Comparison of ENCODE assay signal across 13 cellular contexts in genomic region chr22:30004689-30005088, GRCh38.
DNase-seq lines count a peak whose midpoint lies in the region; ATAC-seq, FAIRE-seq and TF ChIP-seq lines count a peak whose summit lies in the region.
"Had no signal": no experiment of that assay in that cellular context is flagged by ENCODE, and none has a peak within 500 bp of the region (broad histone marks: within the 10 kb centered on the region; RNA-seq: fewer than 3 reads in every experiment).

No MANE protein-coding gene starts in this region.

- H4K20me1 ChIP-seq in PC-3 (ENCODE audit: low read length) = no peaks in the 10 kb centered on the region

- H3K36me3 ChIP-seq in heart left ventricle = peaks cover 0 to 91% (median 64%) of the 10 kb centered on the region in 9 donors
- peaks cover 74% of the 10 kb centered on the region for H3K36me3 ChIP-seq in left ventricle myocardium inferior
- H3K36me3 ChIP-seq in PC-3 (ENCODE audit: low read depth, low read length) = peaks cover 3% of the 10 kb centered on the region; the same call in 1 of the 2 replicates
- peaks cover 7% of the 10 kb centered on the region; the same call in 1 of the 2 replicates for H3K36me3 ChIP-seq in SJCRH30
- H3K36me3 ChIP-seq: breast epithelium, uterus had no signal

- DNase-seq in heart left ventricle (peak in 1 of 5 donors; percentile 44), left ventricle myocardium inferior (no peak), PC-3 (no peak), left ventricle myocardium superior (no peak), SJCRH30 (no peak), GM12891 (ENCODE audit: insufficient read length, low spot score) (no peak)
- DNase-seq: spleen had no signal

- intact Hi-C loops in heart left ventricle (cut with DNase I) (loop anchor here in 9 of 10 donors (1.0 to 10.0 kb wide), 14 partner anchors 117 to 380 kb away; partner anchors contain the start of genes ASCC2 (in 7 of the 9), MTMR3 (in 3 of the 9), UQCR10 (in 3 of the 9) and ZMAT5 (in 3 of the 9)), left ventricle myocardium inferior (cut with micrococcal nuclease) (no loop called here), PC-3 (cut with micrococcal nuclease) (loop anchor here (10.0 kb wide), 2 partner anchors 120 to 300 kb away; partner anchors contain the start of gene MTMR3), left ventricle myocardium superior (cut with micrococcal nuclease) (no loop called here)

- H3K9me3 ChIP-seq in heart left ventricle (no peaks in the 10 kb centered on the region), left ventricle myocardium inferior (replicated peaks) (no peaks in the 10 kb centered on the region), PC-3 (ENCODE audit: low read length) (no peaks in the 10 kb centered on the region), SJCRH30 (replicated peaks) (no peaks in the 10 kb centered on the region)
- H3K9me3 ChIP-seq: breast epithelium, Caco-2, Peyer's patch, spleen, uterus had no signal

- POLR2A ChIA-PET in PC-3 (lab: Charles Lee; ENCODE audit: unreplicated experiment) = interaction anchor here (0.6 kb wide), 1 partner anchor 193 kb away, joined by 5 read pairs; no protein-coding TSS in a partner anchor

- H3K9ac ChIP-seq in PC-3 (ENCODE audit: low read length) = no peak overlapping the region

- WGBS in heart left ventricle, 4 donors = 40 to 54% (median 48%) methylated on average over 4 of the region's 4 CpGs

- H3F3A ChIP-seq in PC-3 (ENCODE audit: low read length, unreplicated experiment) = no peaks in the 10 kb centered on the region

- H3K4me2 ChIP-seq in PC-3 (ENCODE audit: low read length) = no peak overlapping the region

- H3K4me3 ChIP-seq in heart left ventricle = no peak overlapping the region
- H3K4me3 ChIP-seq in left ventricle myocardium inferior = no peak overlapping the region
- no peak overlapping the region for H3K4me3 ChIP-seq in PC-3 (ENCODE audit: low read length)
- H3K4me3 ChIP-seq in SJCRH30 = no peak overlapping the region
- H3K4me3 ChIP-seq: breast epithelium, Peyer's patch, spleen, uterus had no signal

- H3K9me2 ChIP-seq in PC-3 (replicated peaks; ENCODE audit: low read length) = no peaks in the 10 kb centered on the region

- peak in 3 of 4 donors; percentile 66 to 77 (median 73) for ATAC-seq in heart left ventricle
- peak; percentile 46 for ATAC-seq in PC-3
- ATAC-seq in left ventricle myocardium superior = peak; percentile 74
- no peak for ATAC-seq in GM21423 (IDR thresholded peaks at IDR 0.05; ENCODE audit: unreplicated experiment)
- no peak for ATAC-seq in HG03432 (IDR thresholded peaks at IDR 0.05; ENCODE audit: unreplicated experiment)

- TF ChIP-seq CTCF in heart left ventricle (IDR thresholded peaks at IDR 0.05) (no peak), left ventricle myocardium inferior (IDR thresholded peaks at IDR 0.05; ENCODE audit: borderline replicate concordance) (no peak), PC-3 (conservative IDR thresholded peaks at IDR 0.05; ENCODE audit: low read depth, low read length) (no peak)

- H2AFZ ChIP-seq in PC-3 (ENCODE audit: low read length) = no peak overlapping the region

- TF ChIP-seq POLR2A in heart left ventricle (IDR thresholded peaks at IDR 0.05) = no peak
- no peak for TF ChIP-seq POLR2A in GM12891 (IDR thresholded peaks at IDR 0.05; ENCODE audit: low read depth, low read length)

- peaks cover 0 to 17% (median 9%) of the 10 kb centered on the region in 12 donors for H3K4me1 ChIP-seq in heart left ventricle
- H3K4me1 ChIP-seq in left ventricle myocardium inferior = peaks cover 12% of the 10 kb centered on the region
- no peaks in the 10 kb centered on the region for H3K4me1 ChIP-seq in PC-3 (ENCODE audit: insufficient read depth, low read length)
- no peaks in the 10 kb centered on the region for H3K4me1 ChIP-seq in SJCRH30
- H3K4me1 ChIP-seq: breast epithelium, Caco-2, Peyer's patch had no signal

- no peak for FAIRE-seq in GM12891 (lab: Jason Lieb, UNC)

- BruUV-seq in PC-3 (replicated peaks; lab: Mats Ljungman, UMichigan) = no TSS peak

- no peaks in the 10 kb centered on the region for H3K27me3 ChIP-seq in heart left ventricle
- H3K27me3 ChIP-seq in left ventricle myocardium inferior (ENCODE audit: low read depth) = no peaks in the 10 kb centered on the region
- no peaks in the 10 kb centered on the region for H3K27me3 ChIP-seq in PC-3 (ENCODE audit: low read length)
- H3K27me3 ChIP-seq in SJCRH30 = no peaks in the 10 kb centered on the region
- H3K27me3 ChIP-seq: breast epithelium, Peyer's patch, spleen, uterus had no signal

- H3K27ac ChIP-seq in heart left ventricle = peak overlapping the region in 1 of 12 donors; percentile 2
- H3K27ac ChIP-seq in left ventricle myocardium inferior (replicated peaks) = no peak overlapping the region
- H3K27ac ChIP-seq in PC-3 (ENCODE audit: low read length) = no peak overlapping the region
- H3K27ac ChIP-seq in SJCRH30 = no peak overlapping the region
- H3K27ac ChIP-seq: breast epithelium, Peyer's patch, uterus had no signal

- H3K79me2 ChIP-seq in PC-3 (ENCODE audit: low read length) = no peaks in the 10 kb centered on the region

- CTCF ChIA-PET in PC-3 (lab: Charles Lee) = interaction anchor here (0.6 to 1.0 kb wide), 8 partner anchors 84 to 369 kb away, joined by 3 to 10 read pairs (median 4); partner anchors contain the start of gene MTMR3

TF ChIP-seq in GM12891, 5 proteins besides CTCF, POLR2A, EP300 and RAD21:
- TF ChIP-seq TAF1 (IDR thresholded peaks at IDR 0.05; ENCODE audit: low read depth, low read length) (no peak), PAX5 (IDR thresholded peaks at IDR 0.05; ENCODE audit: insufficient read depth, low read length, severe bottlenecking) (no peak), POU2F2 (IDR thresholded peaks at IDR 0.05; ENCODE audit: low read depth, low read length) (no peak), POLR2AphosphoS5 (IDR thresholded peaks at IDR 0.05; ENCODE audit: low read depth, low read length) (no peak), SPI1 (IDR thresholded peaks at IDR 0.05; ENCODE audit: low read depth, low read length) (no peak)

Comparison
In these comparisons a context has a peak if more than half of its experiments do, and no peak if none do; other contexts are left out.
1. intact Hi-C loops: an anchor here in heart left ventricle (1.0 to 10.0 kb wide) and PC-3 (10.0 kb wide); none called in left ventricle myocardium inferior and left ventricle myocardium superior.
2. ATAC-seq: peak in heart left ventricle (3 of 4), PC-3 (single experiment) and left ventricle myocardium superior (single experiment); none in GM21423 (single experiment) and HG03432 (single experiment).